Comparison of ENCODE assay signal across 8 cellular contexts in the genomic region with DNA sequence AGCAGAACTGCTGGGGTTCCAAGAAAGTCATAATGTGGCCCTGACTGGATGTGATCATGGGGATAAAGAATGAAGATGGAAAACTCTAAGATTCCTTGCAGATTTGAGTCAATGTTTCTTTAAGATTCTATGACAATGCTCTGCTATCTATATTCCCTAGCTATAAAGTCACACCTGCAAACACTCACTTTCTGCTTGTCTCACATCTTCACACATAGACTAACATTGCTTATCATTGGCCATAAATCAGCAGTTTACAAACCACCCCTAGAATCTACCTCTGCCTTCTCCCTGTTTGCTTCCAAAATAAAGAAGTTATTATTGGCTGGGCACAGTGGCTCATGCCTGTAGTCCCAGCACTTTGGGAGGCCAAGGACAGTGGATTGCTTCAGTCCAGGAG.
"Had no signal": no experiment of that assay in that cellular context is flagged by ENCODE, and none has a peak within 500 bp of the region (broad histone marks: within the 10 kb centered on the region; RNA-seq: fewer than 3 reads in every experiment).

No MANE protein-coding gene starts in this region.

- ATAC-seq: HCT116, K562 had no signal

- H3K36me3 ChIP-seq: HAP-1 had no signal

- H3K4me1 ChIP-seq: HAP-1 had no signal

- H3K9ac ChIP-seq: GM23248 had no signal

- H3K4me3 ChIP-seq: GM23248, HAP-1, K562 had no signal

- H3K9me3 ChIP-seq: HAP-1 had no signal

- DNase-seq: GM23248, GOT3, H7, IMR-90, KG1 had no signal

- H3K27ac ChIP-seq: GM23248 had no signal
